ENCODE assay signal across 33 cellular contexts in genomic region chr3:144164352-144164751, GRCh38.
"Had no signal": no experiment of that assay in that cellular context is flagged by ENCODE, and none has a peak within 500 bp of the region (broad histone marks: within the 10 kb centered on the region; RNA-seq: fewer than 3 reads in every experiment).

No MANE protein-coding gene starts in this region.

- H3K4me2 ChIP-seq: neural progenitor cell had no signal

- H3K9me3 ChIP-seq: neutrophil, ovary, prostate gland, suprapubic skin, thoracic aorta, tibial artery, upper lobe of right lung, uterus had no signal

- H3K36me3 Mint-ChIP-seq: mesothelial cell of epicardium, naive B cell, natural killer cell, neural progenitor cell had no signal

- H2AFZ ChIP-seq: neural progenitor cell had no signal

- H3K27me3 ChIP-seq: neural progenitor cell, neutrophil, ovary, suprapubic skin, tibial artery, upper lobe of right lung, uterus had no signal

- H3K4me1 ChIP-seq: left ventricle myocardium inferior, neural progenitor cell, prostate gland, upper lobe of right lung, uterus had no signal

- H3K9ac ChIP-seq: neural progenitor cell had no signal

- H3K36me3 ChIP-seq: left ventricle myocardium inferior, neural progenitor cell, neutrophil, ovary, prostate gland, suprapubic skin, thoracic aorta, tibial artery, upper lobe of right lung, uterus had no signal

- FAIRE-seq: keratinocyte had no signal

- H3K4me3 Mint-ChIP-seq: mesothelial cell of epicardium; naive B cell; natural killer cell; nephron progenitor cell; neural progenitor cell; stimulated activated naive CD8-positive, alpha-beta T cell treated with anti-CD3 and anti-CD28 coated beads, Interleukin-15, Interleukin-2, amounts not matched to agents 100 ng/mL and 50 ng/mL, for 24 hours had no signal

- H3K4me1 Mint-ChIP-seq: natural killer cell, neural progenitor cell had no signal

- DNase-seq: hippocampal formation; kidney glomerular epithelial cell; left colon; left ventricle myocardium inferior; mesendoderm; naive B cell; natural killer cell; nephron progenitor cell; occipital lobe; ovary; posterior cingulate gyrus; retina; right cardiac atrium; stimulated activated CD4-positive, alpha-beta T cell treated with anti-CD3 and anti-CD28 coated beads, Interleukin-12 subunit alpha, Interleukin-12 subunit beta, amount 100 ng/mL, for 4 hours; stimulated activated CD4-positive, alpha-beta T cell treated with anti-CD3 and anti-CD28 coated beads, Interleukin-15, amount 100 ng/mL, for 24 hours; stimulated activated CD4-positive, alpha-beta T cell treated with anti-CD3 and anti-CD28 coated beads, Interleukin-2, amount 100 ng/mL, for 24 hours; stimulated activated CD4-positive, alpha-beta T cell treated with anti-CD3 and anti-CD28 coated beads, Interleukin-4, amount 100 ng/mL, for 1 hour; stimulated activated naive CD4-positive, alpha-beta T cell; tibial artery; trophoblast cell; upper lobe of right lung; uterus had no signal

- ATAC-seq: left colon, natural killer cell, right cardiac atrium, sciatic nerve, upper lobe of right lung had no signal

- H3K27ac Mint-ChIP-seq: mesothelial cell of epicardium; naive B cell; natural killer cell; neural progenitor cell; stimulated activated naive CD8-positive, alpha-beta T cell treated with anti-CD3 and anti-CD28 coated beads, Interleukin-15, Interleukin-2, amounts not matched to agents 100 ng/mL and 50 ng/mL, for 24 hours had no signal

- H3K9me3 Mint-ChIP-seq: natural killer cell, neural progenitor cell had no signal

- H3K4me3 ChIP-seq: left ventricle myocardium inferior, lung, neural progenitor cell, ovary, prostate gland, skin epidermis, suprapubic skin, thoracic aorta, tibial artery, upper lobe of right lung, uterus had no signal

- H3K27ac ChIP-seq: left ventricle myocardium inferior, neural progenitor cell, neutrophil, ovary, prostate gland, skin epidermis, suprapubic skin, thoracic aorta, tibial artery, upper lobe of right lung, uterus had no signal
